In the genomic region with DNA sequence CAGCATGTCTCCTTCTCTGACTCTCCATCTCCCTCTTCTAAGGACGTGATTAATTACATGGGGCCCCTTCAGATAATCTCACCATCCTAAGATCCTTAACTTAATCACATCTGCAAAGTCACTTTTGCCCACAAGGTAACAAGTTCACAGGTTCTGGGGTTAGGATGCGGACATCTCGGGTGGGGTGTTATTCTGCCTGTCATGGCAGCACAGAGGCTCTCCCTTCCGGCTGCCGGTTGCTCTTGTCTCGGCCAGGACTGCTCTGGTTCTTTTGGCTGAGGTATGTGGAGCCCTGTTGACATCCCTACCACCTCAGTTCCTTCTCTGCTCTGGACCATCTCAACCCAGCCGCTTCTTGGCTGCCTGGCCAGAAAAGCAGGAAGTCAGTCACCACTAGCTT, we compare ENCODE assay signal across 21 cellular contexts. TPM values are rescaled to one million over a fixed set of nuclear protein-coding genes. Genes with fewer than 3 reads are reported as not detected.
DNase-seq lines count a peak whose midpoint lies in the region; ATAC-seq lines count a peak whose summit lies in the region.
"Had no signal": no experiment of that assay in that cellular context is flagged by ENCODE, and none has a peak within 500 bp of the region (broad histone marks: within the 10 kb centered on the region; RNA-seq: fewer than 3 reads in every experiment).

No MANE protein-coding gene starts in this region.

- no peaks in the 10 kb centered on the region for H3K36me3 ChIP-seq in BLaER1
- no peaks in the 10 kb centered on the region for H3K36me3 ChIP-seq in CD4-positive, CD25-positive, alpha-beta regulatory T cell (ENCODE audit: control insufficient read depth, insufficient read depth, low read length)

- H3K9ac ChIP-seq in BLaER1, result peak overlapping the region; percentile 10; the same call in 1 of the 2 replicates
- H3K9ac ChIP-seq: GM23248 had no signal

- peaks cover 0 to under 1% (median 0%) of the 10 kb centered on the region in 7 donors for H3K9me3 Mint-ChIP-seq in CD4-positive, CD25-positive, alpha-beta regulatory T cell
- H3K9me3 Mint-ChIP-seq in T-helper 2 cell treated with Interferon-gamma antibody and Interleukin-4, amounts not matched to agents 5 μg/mL and 100 μg/mL, for 36 hours, result no peaks in the 10 kb centered on the region
- no peaks in the 10 kb centered on the region for H3K9me3 Mint-ChIP-seq in naive thymus-derived CD8-positive, alpha-beta T cell
- H3K9me3 Mint-ChIP-seq: CD4-positive, alpha-beta T cell had no signal

- intact Hi-C loops in posterior cingulate gyrus (cut with DNase I), result no loop called here

- POLR2A ChIA-PET in naive thymus-derived CD8-positive, alpha-beta T cell (lab: Charles Lee), result interaction anchor here (1.3 to 1.4 kb wide), 2 partner anchors 96 to 107 kb away, joined by 3 to 5 read pairs; partner anchors contain the start of gene NXT1

- H3K4me1 ChIP-seq in BLaER1, result peaks cover 57% of the 10 kb centered on the region
- H3K4me1 ChIP-seq in CD4-positive, CD25-positive, alpha-beta regulatory T cell (ENCODE audit: control insufficient read depth, insufficient read depth, low read length, poor library complexity, severe bottlenecking), result peaks cover 5% of the 10 kb centered on the region

- H3K4me3 Mint-ChIP-seq in CD4-positive, CD25-positive, alpha-beta regulatory T cell, result peak overlapping the region in 1 of 4 donors; percentile 9
- H3K4me3 Mint-ChIP-seq in T-helper 2 cell treated with Interferon-gamma antibody and Interleukin-4, amounts not matched to agents 5 μg/mL and 100 μg/mL, for 36 hours, result no peak overlapping the region
- H3K4me3 Mint-ChIP-seq in naive thymus-derived CD8-positive, alpha-beta T cell, result peak overlapping the region in 7 of 10 donors; percentile 1 to 81 (median 51)

- H3K27ac Mint-ChIP-seq in CD4-positive, CD25-positive, alpha-beta regulatory T cell, result peak overlapping the region; percentile 45 to 72 (median 62)
- peak overlapping the region; percentile 3 for H3K27ac Mint-ChIP-seq in T-helper 2 cell treated with Interferon-gamma antibody and Interleukin-4, amounts not matched to agents 5 μg/mL and 100 μg/mL, for 36 hours
- H3K27ac Mint-ChIP-seq in naive thymus-derived CD8-positive, alpha-beta T cell, result peak overlapping the region in 8 of 10 donors; percentile 10 to 94 (median 78)
- H3K27ac Mint-ChIP-seq: CD4-positive, alpha-beta T cell had no signal

- H3K27me3 Mint-ChIP-seq in CD4-positive, CD25-positive, alpha-beta regulatory T cell, result peaks cover 14% of the 10 kb centered on the region
- H3K27me3 Mint-ChIP-seq in T-helper 2 cell treated with Interferon-gamma antibody and Interleukin-4, amounts not matched to agents 5 μg/mL and 100 μg/mL, for 36 hours (ENCODE audit: low read depth), result peaks cover 3% of the 10 kb centered on the region
- H3K27me3 Mint-ChIP-seq in naive thymus-derived CD8-positive, alpha-beta T cell, result no peaks in the 10 kb centered on the region
- H3K27me3 Mint-ChIP-seq: CD4-positive, alpha-beta T cell had no signal

- H3K4me3 ChIP-seq in BLaER1, result no peak overlapping the region
- no peak overlapping the region for H3K4me3 ChIP-seq in CD4-positive, CD25-positive, alpha-beta regulatory T cell (ENCODE audit: low read depth, low read length)
- H3K4me3 ChIP-seq: GM23248, K562, PC-9 had no signal

- H3K4me1 Mint-ChIP-seq in CD4-positive, CD25-positive, alpha-beta regulatory T cell, result peaks cover 0 to 17% (median 7%) of the 10 kb centered on the region in 4 donors
- H3K4me1 Mint-ChIP-seq in T-helper 2 cell treated with Interferon-gamma antibody and Interleukin-4, amounts not matched to agents 5 μg/mL and 100 μg/mL, for 36 hours (ENCODE audit: low read depth), result peaks cover 11% of the 10 kb centered on the region
- peaks cover 14 to 30% (median 20%) of the 10 kb centered on the region in 4 donors for H3K4me1 Mint-ChIP-seq in naive thymus-derived CD8-positive, alpha-beta T cell

- peak overlapping the region; percentile 71 for H3K4me2 ChIP-seq in BLaER1
- H3K4me2 ChIP-seq: PC-9 had no signal

- no peak for DNase-seq in CD4-positive, CD25-positive, alpha-beta regulatory T cell
- DNase-seq in T-helper 2 cell treated with Interferon-gamma antibody and Interleukin-4, amounts not matched to agents 5 μg/mL and 100 μg/mL, for 36 hours (ENCODE audit: low spot score), result no peak
- DNase-seq in naive thymus-derived CD8-positive, alpha-beta T cell, result peak in 1 of 10 donors; percentile 15
- DNase-seq in NCI-H1417 treated with DMSO at 0.1 percent for 48 hours (lab: John Stamatoyannopoulos, UW), result no peak
- no peak for DNase-seq in CD1c-positive myeloid dendritic cell (ENCODE audit: extremely low spot score)
- no peak for DNase-seq in posterior cingulate gyrus
- DNase-seq: ACHN; CD4-positive, alpha-beta T cell; DMS53; GM23248; NCI-H1105 treated with DMSO at 0.1 percent for 48 hours; NCI-H187 treated with DMSO at 0.1 percent for 48 hours; NCI-H2227 treated with DMSO at 0.1 percent for 48 hours; NCI-H510A treated with DMSO at 0.1 percent for 48 hours; PC-9; SIG-M5 had no signal

- no peaks in the 10 kb centered on the region for H4K20me1 ChIP-seq in BLaER1

- peak overlapping the region; percentile 52 for H3K27ac ChIP-seq in BLaER1
- H3K27ac ChIP-seq in CD4-positive, CD25-positive, alpha-beta regulatory T cell (ENCODE audit: insufficient read depth, low read length, poor library complexity, severe bottlenecking), result no peak overlapping the region
- H3K27ac ChIP-seq: GM23248, PC-9, RWPE1 had no signal

- no peaks in the 10 kb centered on the region for H3K27me3 ChIP-seq in BLaER1
- H3K27me3 ChIP-seq in CD4-positive, CD25-positive, alpha-beta regulatory T cell (ENCODE audit: control insufficient read depth, insufficient read depth, low read length), result peaks cover 2% of the 10 kb centered on the region

- no peak for ATAC-seq in CD4-positive, CD25-positive, alpha-beta regulatory T cell (ENCODE audit: low read depth in 2 of 2)
- ATAC-seq in naive thymus-derived CD8-positive, alpha-beta T cell, result no peak
- ATAC-seq: HCT116, K562, SK-N-SH treated with all-trans-retinoic acid at 6 μM for 48 hours had no signal

- H3K36me3 Mint-ChIP-seq in CD4-positive, CD25-positive, alpha-beta regulatory T cell, result no peaks in the 10 kb centered on the region
- H3K36me3 Mint-ChIP-seq in T-helper 2 cell treated with Interferon-gamma antibody and Interleukin-4, amounts not matched to agents 5 μg/mL and 100 μg/mL, for 36 hours (ENCODE audit: low read depth), result no peaks in the 10 kb centered on the region
- no peaks in the 10 kb centered on the region for H3K36me3 Mint-ChIP-seq in naive thymus-derived CD8-positive, alpha-beta T cell

- H3K9me3 ChIP-seq in BLaER1, result no peaks in the 10 kb centered on the region
- no peaks in the 10 kb centered on the region for H3K9me3 ChIP-seq in CD4-positive, CD25-positive, alpha-beta regulatory T cell (ENCODE audit: control insufficient read depth in 2 of 2, low read length in 2 of 2)

RNA-seq across cellular contexts. Expression of gene CST11, which starts 4.2 kb away (rescaled TPM):
- not detected for total RNA-seq in CD4-positive, CD25-positive, alpha-beta regulatory T cell
- not detected for polyA plus RNA-seq in CD4-positive, CD25-positive, alpha-beta regulatory T cell
- total RNA-seq in naive thymus-derived CD8-positive, alpha-beta T cell, result not detected
- not detected for polyA plus RNA-seq in naive thymus-derived CD8-positive, alpha-beta T cell
- total RNA-seq: CD4-positive, alpha-beta T cell; GM23248; K562; PC-9 had no signal
- polyA plus RNA-seq: GM23248, K562 had no signal

RNA-seq across cellular contexts. Expression of gene CSTL1, which starts 17.4 kb away (rescaled TPM):
- not detected for total RNA-seq in CD4-positive, CD25-positive, alpha-beta regulatory T cell
- not detected for polyA plus RNA-seq in CD4-positive, CD25-positive, alpha-beta regulatory T cell
- total RNA-seq in naive thymus-derived CD8-positive, alpha-beta T cell, result not detected
- polyA plus RNA-seq in naive thymus-derived CD8-positive, alpha-beta T cell, result not detected
- total RNA-seq: CD4-positive, alpha-beta T cell; GM23248; K562; PC-9 had no signal
- polyA plus RNA-seq: GM23248, K562 had no signal

RNA-seq across cellular contexts. Expression of gene CST8, which starts 34.0 kb away (rescaled TPM):
- not detected for total RNA-seq in CD4-positive, CD25-positive, alpha-beta regulatory T cell
- not detected for polyA plus RNA-seq in CD4-positive, CD25-positive, alpha-beta regulatory T cell
- not detected for total RNA-seq in naive thymus-derived CD8-positive, alpha-beta T cell
- not detected for polyA plus RNA-seq in naive thymus-derived CD8-positive, alpha-beta T cell
- total RNA-seq: CD4-positive, alpha-beta T cell; GM23248; K562; PC-9 had no signal
- polyA plus RNA-seq: GM23248, K562 had no signal

RNA-seq across cellular contexts. Expression of gene NAPB, which starts 35.6 kb away (rescaled TPM):
- 10.6 TPM for total RNA-seq in CD4-positive, CD25-positive, alpha-beta regulatory T cell
- polyA plus RNA-seq in CD4-positive, CD25-positive, alpha-beta regulatory T cell, result 1 to 10 TPM; 3.6 to 4.8 (median 4.2) TPM
- 10 to 100 TPM; 14.6 to 15.9 TPM for total RNA-seq in naive thymus-derived CD8-positive, alpha-beta T cell
- 1 to 10 TPM; 3.4 to 7.2 (median 5.8) TPM for polyA plus RNA-seq in naive thymus-derived CD8-positive, alpha-beta T cell

Comparison
In these comparisons a context has a peak if more than half of its experiments do, and no peak if none do; other contexts are left out.
1. H3K27ac Mint-ChIP-seq: peak in every context shown above with its lines; median percentile 78 in naive thymus-derived CD8-positive, alpha-beta T cell; 62 in CD4-positive, CD25-positive, alpha-beta regulatory T cell; 3 in T-helper 2 cell treated with Interferon-gamma antibody and Interleukin-4, amounts not matched to agents 5 μg/mL and 100 μg/mL, for 36 hours.